In genomic region chr10:71222541-71223364, GRCh38 we compare ENCODE assay signal across 10 cellular contexts. TPM values are rescaled to one million over a fixed set of nuclear protein-coding genes. Genes with fewer than 3 reads are reported as not detected.
A peak's percentile ranks its signal among the peaks of the same experiment; 100 is the strongest.
DNase-seq lines count a peak whose midpoint lies in the region; ATAC-seq and TF ChIP-seq lines count a peak whose summit lies in the region.
"Had no signal": no experiment of that assay in that cellular context is flagged by ENCODE, and none has a peak within 500 bp of the region (broad histone marks: within the 10 kb centered on the region; RNA-seq: fewer than 3 reads in every experiment).

No MANE protein-coding gene starts in this region.

- no peaks in the 10 kb centered on the region for H3K27me3 ChIP-seq in A673 (replicated peaks; ENCODE audit: insufficient read depth, low read depth, low read length, poor library complexity)

- DNase-seq in A673 (ENCODE audit: low spot score) (no peak), GM13977 (ENCODE audit: low spot score) (no peak), amniotic epithelial cell (ENCODE audit: low read depth) (peak; percentile 51), left kidney (ENCODE audit: low read depth, low spot score) (peak; percentile 77), GDM1 (lab: John Stamatoyannopoulos, UW) (no peak)
- no peak for DNase-seq in stimulated activated naive CD8-positive, alpha-beta T cell treated with anti-CD3 and anti-CD28 coated beads, Interleukin-15, Interleukin-2, amounts not matched to agents 100 U/mL and 50 U/mL, for 24 hours
- DNase-seq in activated effector memory CD4-positive, alpha-beta T cell treated with anti-CD3 and anti-CD28 coated beads, Interleukin-2, amount 50 U/mL, for 16 hours, result no peak
- DNase-seq: NCI-H1417 had no signal

- H3K4me3 ChIP-seq in A673 (ENCODE audit: low read depth, low read length, poor library complexity, severe bottlenecking), result no peak overlapping the region

- in situ Hi-C loops in GM13977 (cut with MboI; ENCODE audit: low pct_unique_long_range_greater_than_20kb, low sequenced_read_pairs, unreplicated experiment), result no loop called here

- no peak for ATAC-seq in stimulated activated naive CD8-positive, alpha-beta T cell treated with anti-CD3 and anti-CD28 coated beads, Interleukin-15, Interleukin-2, amounts not matched to agents 100 U/mL and 50 U/mL, for 24 hours
- ATAC-seq in HG02759 (IDR thresholded peaks at IDR 0.05; ENCODE audit: unreplicated experiment), result no peak

- TF ChIP-seq CTCF in A673 (conservative IDR thresholded peaks at IDR 0.05; ENCODE audit: low read depth, low read length), result no peak
- TF ChIP-seq CTCF in GM13977 (IDR thresholded peaks at IDR 0.05; ENCODE audit: extremely low read depth, insufficient read depth, missing control alignments), result peak; percentile 11

- H3K4me1 ChIP-seq in A673 (ENCODE audit: insufficient read depth, low read length, poor library complexity, severe bottlenecking), result peaks cover 43% of the 10 kb centered on the region

- H3K36me3 ChIP-seq in A673 (ENCODE audit: insufficient read depth, low read length, poor library complexity, severe bottlenecking), result no peaks in the 10 kb centered on the region

- BruUV-seq in A673 (replicated peaks; lab: Mats Ljungman, UMichigan), result no TSS peak

- POLR2A ChIA-PET in A673 (lab: Charles Lee; ENCODE audit: low non-redundant PET), result no interaction called here

- CTCF ChIA-PET in A673 (lab: Charles Lee), result no interaction called here

- H3K27ac ChIP-seq in A673 (ENCODE audit: low read depth, low read length, poor library complexity, severe bottlenecking), result peak overlapping the region; percentile 46
- H3K27ac ChIP-seq: C4-2B had no signal

- no peaks in the 10 kb centered on the region for H3K9me3 ChIP-seq in A673 (ENCODE audit: low read depth, low read length, poor library complexity, severe bottlenecking)

- intact Hi-C loops in A673 (cut with micrococcal nuclease; ENCODE audit: unreplicated experiment), result no loop called here

RNA-seq across cellular contexts. Expression of gene UNC5B, which starts 10.4 kb away (rescaled TPM):
- 8.2 and 9.9 TPM in 2 replicates for total RNA-seq in A673 (2021)

Comparison
In these comparisons a context has a peak if more than half of its experiments do, and no peak if none do; other contexts are left out.
1. DNase-seq: peak in amniotic epithelial cell (single experiment) and left kidney (single experiment); none in A673 (single experiment), GM13977 (single experiment), GDM1 (single experiment), stimulated activated naive CD8-positive, alpha-beta T cell treated with anti-CD3 and anti-CD28 coated beads, Interleukin-15, Interleukin-2, amounts not matched to agents 100 U/mL and 50 U/mL, for 24 hours (single experiment) and activated effector memory CD4-positive, alpha-beta T cell treated with anti-CD3 and anti-CD28 coated beads, Interleukin-2, amount 50 U/mL, for 16 hours (single experiment).